Comparison of ENCODE assay signal across 8 cellular contexts in genomic region chr2:130372055-130372832, GRCh38. TPM values are rescaled to one million over a fixed set of nuclear protein-coding genes. Genes with fewer than 3 reads are reported as not detected.
DNase-seq lines count a peak whose midpoint lies in the region; ATAC-seq, FAIRE-seq and TF ChIP-seq lines count a peak whose summit lies in the region.

No MANE protein-coding gene starts in this region.

- peak; percentile 51 for TF ChIP-seq RAD21 in neural cell (conservative IDR thresholded peaks at IDR 0.05)

- TF ChIP-seq CTCF in HL-60 (IDR thresholded peaks at IDR 0.05; ENCODE audit: insufficient read depth, low read length) (peak; percentile 36), neural cell (IDR thresholded peaks at IDR 0.05; ENCODE audit: poor library complexity, severe bottlenecking) (peak; percentile 86)

- peak; percentile 25 for DNase-seq in DMS 273 treated with DMSO at 0.1 percent for 48 hours (lab: John Stamatoyannopoulos, UW)
- DNase-seq in HL-60 (ENCODE audit: low read depth in 1 of 2, low spot score in 1 of 2), result peak; percentile 77 to 81
- DNase-seq in RCC 7860 (ENCODE audit: low spot score), result peak; percentile 74
- DNase-seq in activated T-helper 9 cell treated with anti-CD3 and anti-CD28 coated beads, Interleukin-2, amount 50 U/mL, for 16 hours (ENCODE audit: low read depth), result peak; percentile 70
- DNase-seq in fibroblast of the conjunctiva (ENCODE audit: low read depth), result peak; percentile 74

- H3K4me2 ChIP-seq in neural cell (ENCODE audit: low read length), result peak overlapping the region; percentile 62

- ATAC-seq in GM19468 (IDR thresholded peaks at IDR 0.05; ENCODE audit: extremely low read depth, unreplicated experiment), result peak; percentile 48

- no peaks in the 10 kb centered on the region for H3K36me3 ChIP-seq in neural cell (ENCODE audit: insufficient read depth, low read length)
- peaks cover 0 to 10% of the 10 kb centered on the region in 2 donors for H3K36me3 ChIP-seq in stomach smooth muscle (ENCODE audit: control insufficient read depth in 2 of 2, insufficient read depth in 2 of 2, low read length in 2 of 2)

- no peaks in the 10 kb centered on the region for H3K79me2 ChIP-seq in neural cell (replicated peaks; ENCODE audit: insufficient read depth, low read length)

- peak overlapping the region; percentile 75 for H3K9ac ChIP-seq in neural cell (ENCODE audit: low read length)
- H3K9ac ChIP-seq in stomach smooth muscle (ENCODE audit: low read length in 2 of 2), result peak overlapping the region; percentile 82 to 89

- TF ChIP-seq EP300 in neural cell (conservative IDR thresholded peaks at IDR 0.05; ENCODE audit: poor library complexity, severe bottlenecking), result no peak

- H3K4me3 ChIP-seq in HL-60 (replicated peaks; ENCODE audit: insufficient read depth, low read length), result peak overlapping the region; percentile 77
- H3K4me3 ChIP-seq in neural cell (ENCODE audit: low read length), result peak overlapping the region; percentile 87
- peak overlapping the region; percentile 84 to 90 for H3K4me3 ChIP-seq in stomach smooth muscle (ENCODE audit: low read length in 2 of 2)

- no peak for FAIRE-seq in RCC 7860 (lab: Jason Lieb, UNC)

- no peaks in the 10 kb centered on the region for H3F3A ChIP-seq in neural cell (ENCODE audit: insufficient read depth, low read length, poor library complexity, severe bottlenecking)

- H3K27me3 ChIP-seq in HL-60 (ENCODE audit: insufficient read depth, poor library complexity, severe bottlenecking) (no peaks in the 10 kb centered on the region), neural cell (ENCODE audit: insufficient read depth, low read depth, low read length) (no peaks in the 10 kb centered on the region), stomach smooth muscle (ENCODE audit: control insufficient read depth in 1 of 2, insufficient read depth in 2 of 2, low read length in 2 of 2) (no peaks in the 10 kb centered on the region)

- H2AFZ ChIP-seq in neural cell (ENCODE audit: low read depth, low read length), result peak overlapping the region; percentile 91

- H3K27ac ChIP-seq in HL-60 (replicated peaks), result peak overlapping the region; percentile 93
- peak overlapping the region; percentile 49 for H3K27ac ChIP-seq in neural cell (ENCODE audit: low read length)
- peak overlapping the region; percentile 64 for H3K27ac ChIP-seq in stomach smooth muscle (ENCODE audit: low read length)

- no peaks in the 10 kb centered on the region for H4K20me1 ChIP-seq in neural cell (ENCODE audit: insufficient read depth)

- H3K9me3 ChIP-seq in neural cell (ENCODE audit: low read length) (no peaks in the 10 kb centered on the region), stomach smooth muscle (ENCODE audit: control insufficient read depth in 2 of 2, low read length in 2 of 2) (no peaks in the 10 kb centered on the region)

- H3K4me1 ChIP-seq in stomach smooth muscle (ENCODE audit: control insufficient read depth, insufficient read depth, low read length), result peaks cover 28% of the 10 kb centered on the region

- H3K9me2 ChIP-seq in neural cell (ENCODE audit: insufficient read depth, low read length), result no peaks in the 10 kb centered on the region

TF ChIP-seq in neural cell, 6 proteins besides CTCF, POLR2A, EP300 and RAD21:
- TF ChIP-seq REST (IDR thresholded peaks at IDR 0.05; ENCODE audit: borderline replicate concordance) (peak; percentile 45), EZH2 (IDR thresholded peaks at IDR 0.05; ENCODE audit: borderline replicate concordance, insufficient read depth, low read length, poor library complexity, severe bottlenecking) (no peak), MXI1 (conservative IDR thresholded peaks at IDR 0.05; ENCODE audit: poor library complexity, severe bottlenecking) (peak; percentile 68), TAF1 (IDR thresholded peaks at IDR 0.05; ENCODE audit: low read depth) (peak; percentile 44), POLR2AphosphoS5 (IDR thresholded peaks at IDR 0.05) (peak; percentile 56), SMC3 (conservative IDR thresholded peaks at IDR 0.05; ENCODE audit: poor library complexity) (peak; percentile 68)

RNA-seq across cellular contexts. Expression of gene PTPN18, which starts 16.4 kb away (rescaled TPM):
- 4.2 and 13.3 TPM in 2 replicates for polyA plus RNA-seq in neural cell
- 8.5 and 10.8 TPM in 2 replicates for polyA minus RNA-seq in neural cell

RNA-seq across cellular contexts. Expression of gene IMP4, which starts 29.5 kb away (rescaled TPM):
- polyA plus RNA-seq in neural cell, result 78.0 and 81.4 TPM in 2 replicates
- 49.2 and 51.6 TPM in 2 replicates for polyA minus RNA-seq in neural cell

Comparison
In these comparisons a context has a peak if more than half of its experiments do, and no peak if none do; other contexts are left out.
1. Peak in every context shown above with its lines: DNase-seq, ATAC-seq, H3K4me3 ChIP-seq and H3K27ac ChIP-seq.
2. DNase-seq: peak in every context shown above with its lines; median percentile 79 in HL-60; 74 in RCC 7860; 74 in fibroblast of the conjunctiva; 70 in activated T-helper 9 cell treated with anti-CD3 and anti-CD28 coated beads, Interleukin-2, amount 50 U/mL, for 16 hours; 25 in DMS 273 treated with DMSO at 0.1 percent for 48 hours.